1 cellular context compared by ENCODE assay signal in the genomic region with DNA sequence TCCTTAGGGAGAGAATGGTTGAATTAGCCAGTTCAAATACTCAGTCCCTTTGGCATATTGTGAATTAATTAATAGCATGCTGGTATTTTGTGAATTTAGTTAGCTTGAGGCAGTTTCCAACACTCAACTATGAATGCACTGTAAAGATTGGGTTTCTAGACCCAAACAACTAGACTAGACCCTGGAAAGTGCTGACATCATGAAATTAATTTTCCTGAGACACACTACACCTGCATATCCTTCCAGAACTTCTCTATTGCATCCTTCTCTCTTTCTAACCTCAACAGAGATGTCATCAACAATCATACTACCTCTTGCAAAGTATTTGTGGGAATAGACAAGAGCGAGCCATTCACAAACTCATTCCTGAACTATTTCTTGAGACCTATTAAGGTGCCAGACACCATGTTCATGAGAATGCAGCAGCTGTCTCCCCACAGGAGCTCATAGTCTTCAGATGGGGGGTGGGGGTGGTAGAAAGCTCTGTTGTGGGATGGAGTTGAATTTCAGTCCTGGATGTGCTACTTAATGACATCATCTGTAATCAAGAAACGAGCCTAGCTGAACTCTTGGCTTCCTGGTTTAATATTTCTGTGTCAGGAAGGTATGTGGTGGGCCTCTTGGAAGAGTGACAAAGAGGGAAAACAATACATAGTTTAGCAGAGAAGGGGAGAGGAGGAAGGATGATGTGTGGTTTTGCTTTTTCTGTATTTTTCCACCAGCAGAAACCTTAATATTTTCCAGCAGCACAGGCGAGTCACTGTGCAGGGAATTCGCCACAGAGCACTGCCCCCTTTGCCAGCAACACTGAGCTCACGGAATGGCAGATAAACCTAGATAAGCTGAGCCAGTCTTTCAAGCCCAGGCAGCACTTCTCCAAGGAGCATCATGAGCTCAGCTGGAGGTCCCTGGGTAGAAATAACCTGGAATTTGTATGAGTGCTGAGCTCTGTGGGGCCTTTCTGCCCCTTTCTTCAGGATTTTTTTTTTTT.
TF ChIP-seq lines count a peak whose summit lies in the region.

No MANE protein-coding gene starts in this region.

TF ChIP-seq in SK-N-SH treated with all-trans-retinoic acid at 6 μM for 48 hours, 23 proteins besides CTCF, POLR2A, EP300 and RAD21 (continued from another document):
- TF ChIP-seq POU6F1 (CRISPR knock-in tag; IDR thresholded peaks at IDR 0.05; ENCODE audit: borderline replicate concordance, low read depth) = no peak
- no peak for TF ChIP-seq BACH2 (CRISPR knock-in tag; IDR thresholded peaks at IDR 0.05; ENCODE audit: borderline replicate concordance)
- TF ChIP-seq TCF4 (CRISPR knock-in tag; IDR thresholded peaks at IDR 0.05; ENCODE audit: borderline replicate concordance) = no peak
- TF ChIP-seq PPARA (CRISPR knock-in tag; IDR thresholded peaks at IDR 0.05; ENCODE audit: borderline replicate concordance) = no peak
- no peak for TF ChIP-seq CSRNP3 (CRISPR knock-in tag; IDR thresholded peaks at IDR 0.05)
- no peak for TF ChIP-seq ZC3H10 (CRISPR knock-in tag; IDR thresholded peaks at IDR 0.05)
